Comparison of ENCODE assay signal across 1 cellular context in the genomic region with DNA sequence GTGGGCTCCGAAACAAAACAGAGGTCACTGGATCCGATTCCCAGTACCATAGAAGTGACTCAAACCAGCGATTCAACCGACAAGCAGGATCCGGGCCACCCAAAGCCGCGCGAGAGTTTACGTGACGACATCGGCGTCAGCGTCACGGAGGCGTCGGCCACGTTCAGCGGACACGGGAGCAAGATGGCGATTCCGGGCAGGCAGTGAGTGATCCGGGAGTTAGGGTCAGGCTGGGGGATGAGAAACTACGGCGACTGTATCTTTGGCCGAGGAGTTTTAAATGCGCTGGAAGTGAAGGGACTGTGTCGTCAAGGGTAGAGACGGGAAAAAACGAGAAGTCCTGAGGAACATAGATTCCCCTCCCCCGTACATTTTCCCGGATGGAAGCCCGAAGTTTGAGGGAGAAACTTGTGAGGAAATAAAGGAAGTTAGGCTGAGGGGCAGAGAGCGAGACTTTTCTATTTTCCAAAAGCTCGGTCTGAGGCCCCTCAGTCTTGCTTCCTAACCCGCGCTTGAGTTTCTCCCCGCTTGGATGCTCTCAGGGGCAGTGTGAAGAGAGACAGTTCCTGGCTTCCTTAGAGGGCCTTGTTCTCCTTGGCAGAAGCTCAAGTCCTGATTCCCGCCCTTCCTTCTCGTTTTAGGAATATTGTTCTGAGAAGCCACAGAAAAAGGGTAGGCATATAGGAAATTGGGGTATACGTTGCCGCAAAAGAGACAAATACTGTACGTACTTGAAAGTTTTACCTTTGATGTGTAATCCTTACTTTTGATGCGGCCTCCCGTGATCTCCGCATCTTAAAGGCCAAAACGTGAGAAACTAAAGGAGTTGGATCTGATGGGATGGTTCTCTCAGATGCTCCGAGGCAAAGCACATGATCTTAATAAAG.
TF ChIP-seq lines count a peak whose summit lies in the region.

A gene with protein sequence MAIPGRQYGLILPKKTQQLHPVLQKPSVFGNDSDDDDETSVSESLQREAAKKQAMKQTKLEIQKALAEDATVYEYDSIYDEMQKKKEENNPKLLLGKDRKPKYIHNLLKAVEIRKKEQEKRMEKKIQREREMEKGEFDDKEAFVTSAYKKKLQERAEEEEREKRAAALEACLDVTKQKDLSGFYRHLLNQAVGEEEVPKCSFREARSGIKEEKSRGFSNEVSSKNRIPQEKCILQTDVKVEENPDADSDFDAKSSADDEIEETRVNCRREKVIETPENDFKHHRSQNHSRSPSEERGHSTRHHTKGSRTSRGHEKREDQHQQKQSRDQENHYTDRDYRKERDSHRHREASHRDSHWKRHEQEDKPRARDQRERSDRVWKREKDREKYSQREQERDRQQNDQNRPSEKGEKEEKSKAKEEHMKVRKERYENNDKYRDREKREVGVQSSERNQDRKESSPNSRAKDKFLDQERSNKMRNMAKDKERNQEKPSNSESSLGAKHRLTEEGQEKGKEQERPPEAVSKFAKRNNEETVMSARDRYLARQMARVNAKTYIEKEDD (plus strand): TSS at position 156 of the 887 bp plus-strand sequence. CDS start 28 bp downstream, at position 184.

TF ChIP-seq in HepG2, 621 proteins besides CTCF, POLR2A, EP300 and RAD21 (continued from another document and continues in another):
- TF ChIP-seq, protein P1, sequence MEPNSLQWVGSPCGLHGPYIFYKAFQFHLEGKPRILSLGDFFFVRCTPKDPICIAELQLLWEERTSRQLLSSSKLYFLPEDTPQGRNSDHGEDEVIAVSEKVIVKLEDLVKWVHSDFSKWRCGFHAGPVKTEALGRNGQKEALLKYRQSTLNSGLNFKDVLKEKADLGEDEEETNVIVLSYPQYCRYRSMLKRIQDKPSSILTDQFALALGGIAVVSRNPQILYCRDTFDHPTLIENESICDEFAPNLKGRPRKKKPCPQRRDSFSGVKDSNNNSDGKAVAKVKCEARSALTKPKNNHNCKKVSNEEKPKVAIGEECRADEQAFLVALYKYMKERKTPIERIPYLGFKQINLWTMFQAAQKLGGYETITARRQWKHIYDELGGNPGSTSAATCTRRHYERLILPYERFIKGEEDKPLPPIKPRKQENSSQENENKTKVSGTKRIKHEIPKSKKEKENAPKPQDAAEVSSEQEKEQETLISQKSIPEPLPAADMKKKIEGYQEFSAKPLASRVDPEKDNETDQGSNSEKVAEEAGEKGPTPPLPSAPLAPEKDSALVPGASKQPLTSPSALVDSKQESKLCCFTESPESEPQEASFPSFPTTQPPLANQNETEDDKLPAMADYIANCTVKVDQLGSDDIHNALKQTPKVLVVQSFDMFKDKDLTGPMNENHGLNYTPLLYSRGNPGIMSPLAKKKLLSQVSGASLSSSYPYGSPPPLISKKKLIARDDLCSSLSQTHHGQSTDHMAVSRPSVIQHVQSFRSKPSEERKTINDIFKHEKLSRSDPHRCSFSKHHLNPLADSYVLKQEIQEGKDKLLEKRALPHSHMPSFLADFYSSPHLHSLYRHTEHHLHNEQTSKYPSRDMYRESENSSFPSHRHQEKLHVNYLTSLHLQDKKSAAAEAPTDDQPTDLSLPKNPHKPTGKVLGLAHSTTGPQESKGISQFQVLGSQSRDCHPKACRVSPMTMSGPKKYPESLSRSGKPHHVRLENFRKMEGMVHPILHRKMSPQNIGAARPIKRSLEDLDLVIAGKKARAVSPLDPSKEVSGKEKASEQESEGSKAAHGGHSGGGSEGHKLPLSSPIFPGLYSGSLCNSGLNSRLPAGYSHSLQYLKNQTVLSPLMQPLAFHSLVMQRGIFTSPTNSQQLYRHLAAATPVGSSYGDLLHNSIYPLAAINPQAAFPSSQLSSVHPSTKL (CRISPR knock-in tag; IDR thresholded peaks at IDR 0.05) = peak; percentile 38
- TF ChIP-seq, protein P2, sequence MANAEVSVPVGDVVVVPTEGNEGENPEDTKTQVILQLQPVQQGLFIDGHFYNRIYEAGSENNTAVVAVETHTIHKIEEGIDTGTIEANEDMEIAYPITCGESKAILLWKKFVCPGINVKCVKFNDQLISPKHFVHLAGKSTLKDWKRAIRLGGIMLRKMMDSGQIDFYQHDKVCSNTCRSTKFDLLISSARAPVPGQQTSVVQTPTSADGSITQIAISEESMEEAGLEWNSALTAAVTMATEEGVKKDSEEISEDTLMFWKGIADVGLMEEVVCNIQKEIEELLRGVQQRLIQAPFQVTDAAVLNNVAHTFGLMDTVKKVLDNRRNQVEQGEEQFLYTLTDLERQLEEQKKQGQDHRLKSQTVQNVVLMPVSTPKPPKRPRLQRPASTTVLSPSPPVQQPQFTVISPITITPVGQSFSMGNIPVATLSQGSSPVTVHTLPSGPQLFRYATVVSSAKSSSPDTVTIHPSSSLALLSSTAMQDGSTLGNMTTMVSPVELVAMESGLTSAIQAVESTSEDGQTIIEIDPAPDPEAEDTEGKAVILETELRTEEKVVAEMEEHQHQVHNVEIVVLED (CRISPR knock-in tag; IDR thresholded peaks at IDR 0.05; ENCODE audit: borderline replicate concordance) = peak; percentile 98
- TF ChIP-seq GABPB1 (CRISPR knock-in tag; IDR thresholded peaks at IDR 0.05) (peak; percentile 65; the same call in 1 of the 2 replicates), ZNF230 (CRISPR knock-in tag; IDR thresholded peaks at IDR 0.05) (no peak), SKI (IDR thresholded peaks at IDR 0.05; ENCODE audit: partially characterized antibody) (peak; percentile 7), KLF16 (CRISPR knock-in tag; IDR thresholded peaks at IDR 0.05) (peak in 1 of 2 experiments; percentile 70; a peak in 1 of 4 replicates), SRSF4 (IDR thresholded peaks at IDR 0.05; ENCODE audit: low read depth, low read length, poor library complexity, severe bottlenecking) (no peak), TSC22D2 (CRISPR knock-in tag; IDR thresholded peaks at IDR 0.05; ENCODE audit: borderline replicate concordance) (0 out of 2 replicates have a peak, but pooled peaks have one; percentile 39), XRCC5 (optimal IDR thresholded peaks at IDR 0.05; ENCODE audit: low read length) (peak; percentile 53), ZNF10 (CRISPR knock-in tag; IDR thresholded peaks at IDR 0.05; ENCODE audit: borderline replicate concordance, low read depth) (no peak), TMF1 (CRISPR knock-in tag; IDR thresholded peaks at IDR 0.05; ENCODE audit: low read depth) (peak; percentile 65; the same call in 1 of the 2 replicates), ETV5 (CRISPR knock-in tag; IDR thresholded peaks at IDR 0.05; ENCODE audit: borderline replicate concordance) (peak; percentile 2; the same call in 1 of the 2 replicates), ZFY (CRISPR knock-in tag; IDR thresholded peaks at IDR 0.05) (peak; percentile 80), NFYC (CRISPR knock-in tag; IDR thresholded peaks at IDR 0.05) (0 out of 2 replicates have a peak, but pooled peaks have one; percentile 20), RBM22 (optimal IDR thresholded peaks at IDR 0.05; ENCODE audit: low read length) (peak; percentile 46), ZFP36L1 (CRISPR knock-in tag; IDR thresholded peaks at IDR 0.05) (0 out of 2 replicates have a peak, but pooled peaks have one; percentile 18), ZBTB21 (CRISPR knock-in tag; IDR thresholded peaks at IDR 0.05) (peak; percentile 66), ZNF350 (CRISPR knock-in tag; IDR thresholded peaks at IDR 0.05; ENCODE audit: borderline replicate concordance, low read depth) (peak; percentile 38; the same call in 1 of the 2 replicates), BRCA1 (CRISPR knock-in tag; IDR thresholded peaks at IDR 0.05) (no peak), ZNF558 (CRISPR knock-in tag; IDR thresholded peaks at IDR 0.05; ENCODE audit: borderline replicate concordance) (peak; percentile 83), CREB1 (IDR thresholded peaks at IDR 0.05) (peak; percentile 98), CREB1 (CRISPR knock-in tag; IDR thresholded peaks at IDR 0.05) (peak; percentile 95), PHF5A (CRISPR knock-in tag; IDR thresholded peaks at IDR 0.05; ENCODE audit: low read depth, unreplicated experiment) (peak; percentile 90)
- TF ChIP-seq, protein P3, sequence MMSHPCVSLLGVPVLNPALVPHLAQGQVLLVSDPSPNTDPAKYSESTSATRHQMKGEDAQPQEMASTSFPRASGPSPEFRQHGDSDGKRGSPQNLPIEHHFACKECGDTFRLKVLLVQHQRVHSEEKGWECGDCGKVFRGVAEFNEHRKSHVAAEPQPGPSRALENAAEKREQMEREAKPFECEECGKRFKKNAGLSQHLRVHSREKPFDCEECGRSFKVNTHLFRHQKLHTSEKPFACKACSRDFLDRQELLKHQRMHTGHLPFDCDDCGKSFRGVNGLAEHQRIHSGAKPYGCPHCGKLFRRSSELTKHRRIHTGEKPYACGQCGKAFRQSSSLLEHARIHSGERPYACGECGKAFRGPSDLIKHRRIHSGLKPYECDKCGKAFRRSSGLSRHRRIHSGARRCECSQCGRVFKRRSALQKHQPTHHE (CRISPR knock-in tag; IDR thresholded peaks at IDR 0.05; ENCODE audit: borderline replicate concordance) = peak; percentile 86; the same call in 1 of the 2 replicates
- TF ChIP-seq, protein P4, sequence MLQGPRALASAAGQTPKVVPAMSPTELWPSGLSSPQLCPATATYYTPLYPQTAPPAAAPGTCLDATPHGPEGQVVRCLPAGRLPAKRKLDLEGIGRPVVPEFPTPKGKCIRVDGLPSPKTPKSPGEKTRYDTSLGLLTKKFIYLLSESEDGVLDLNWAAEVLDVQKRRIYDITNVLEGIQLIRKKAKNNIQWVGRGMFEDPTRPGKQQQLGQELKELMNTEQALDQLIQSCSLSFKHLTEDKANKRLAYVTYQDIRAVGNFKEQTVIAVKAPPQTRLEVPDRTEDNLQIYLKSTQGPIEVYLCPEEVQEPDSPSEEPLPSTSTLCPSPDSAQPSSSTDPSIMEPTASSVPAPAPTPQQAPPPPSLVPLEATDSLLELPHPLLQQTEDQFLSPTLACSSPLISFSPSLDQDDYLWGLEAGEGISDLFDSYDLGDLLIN (CRISPR knock-in tag; IDR thresholded peaks at IDR 0.05; ENCODE audit: borderline replicate concordance) = no peak
- TF ChIP-seq, protein P5, sequence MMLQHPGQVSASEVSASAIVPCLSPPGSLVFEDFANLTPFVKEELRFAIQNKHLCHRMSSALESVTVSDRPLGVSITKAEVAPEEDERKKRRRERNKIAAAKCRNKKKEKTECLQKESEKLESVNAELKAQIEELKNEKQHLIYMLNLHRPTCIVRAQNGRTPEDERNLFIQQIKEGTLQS (CRISPR knock-in tag; IDR thresholded peaks at IDR 0.05) = 0 out of 2 replicates have a peak, but pooled peaks have one; percentile 23
- TF ChIP-seq, protein P6, sequence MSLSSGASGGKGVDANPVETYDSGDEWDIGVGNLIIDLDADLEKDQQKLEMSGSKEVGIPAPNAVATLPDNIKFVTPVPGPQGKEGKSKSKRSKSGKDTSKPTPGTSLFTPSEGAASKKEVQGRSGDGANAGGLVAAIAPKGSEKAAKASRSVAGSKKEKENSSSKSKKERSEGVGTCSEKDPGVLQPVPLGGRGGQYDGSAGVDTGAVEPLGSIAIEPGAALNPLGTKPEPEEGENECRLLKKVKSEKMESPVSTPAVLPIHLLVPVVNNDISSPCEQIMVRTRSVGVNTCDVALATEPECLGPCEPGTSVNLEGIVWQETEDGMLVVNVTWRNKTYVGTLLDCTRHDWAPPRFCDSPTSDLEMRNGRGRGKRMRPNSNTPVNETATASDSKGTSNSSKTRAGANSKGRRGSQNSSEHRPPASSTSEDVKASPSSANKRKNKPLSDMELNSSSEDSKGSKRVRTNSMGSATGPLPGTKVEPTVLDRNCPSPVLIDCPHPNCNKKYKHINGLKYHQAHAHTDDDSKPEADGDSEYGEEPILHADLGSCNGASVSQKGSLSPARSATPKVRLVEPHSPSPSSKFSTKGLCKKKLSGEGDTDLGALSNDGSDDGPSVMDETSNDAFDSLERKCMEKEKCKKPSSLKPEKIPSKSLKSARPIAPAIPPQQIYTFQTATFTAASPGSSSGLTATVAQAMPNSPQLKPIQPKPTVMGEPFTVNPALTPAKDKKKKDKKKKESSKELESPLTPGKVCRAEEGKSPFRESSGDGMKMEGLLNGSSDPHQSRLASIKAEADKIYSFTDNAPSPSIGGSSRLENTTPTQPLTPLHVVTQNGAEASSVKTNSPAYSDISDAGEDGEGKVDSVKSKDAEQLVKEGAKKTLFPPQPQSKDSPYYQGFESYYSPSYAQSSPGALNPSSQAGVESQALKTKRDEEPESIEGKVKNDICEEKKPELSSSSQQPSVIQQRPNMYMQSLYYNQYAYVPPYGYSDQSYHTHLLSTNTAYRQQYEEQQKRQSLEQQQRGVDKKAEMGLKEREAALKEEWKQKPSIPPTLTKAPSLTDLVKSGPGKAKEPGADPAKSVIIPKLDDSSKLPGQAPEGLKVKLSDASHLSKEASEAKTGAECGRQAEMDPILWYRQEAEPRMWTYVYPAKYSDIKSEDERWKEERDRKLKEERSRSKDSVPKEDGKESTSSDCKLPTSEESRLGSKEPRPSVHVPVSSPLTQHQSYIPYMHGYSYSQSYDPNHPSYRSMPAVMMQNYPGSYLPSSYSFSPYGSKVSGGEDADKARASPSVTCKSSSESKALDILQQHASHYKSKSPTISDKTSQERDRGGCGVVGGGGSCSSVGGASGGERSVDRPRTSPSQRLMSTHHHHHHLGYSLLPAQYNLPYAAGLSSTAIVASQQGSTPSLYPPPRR (CRISPR knock-in tag; IDR thresholded peaks at IDR 0.05; ENCODE audit: borderline replicate concordance) = peak; percentile 42; the same call in 1 of the 2 replicates
- TF ChIP-seq, protein P7, sequence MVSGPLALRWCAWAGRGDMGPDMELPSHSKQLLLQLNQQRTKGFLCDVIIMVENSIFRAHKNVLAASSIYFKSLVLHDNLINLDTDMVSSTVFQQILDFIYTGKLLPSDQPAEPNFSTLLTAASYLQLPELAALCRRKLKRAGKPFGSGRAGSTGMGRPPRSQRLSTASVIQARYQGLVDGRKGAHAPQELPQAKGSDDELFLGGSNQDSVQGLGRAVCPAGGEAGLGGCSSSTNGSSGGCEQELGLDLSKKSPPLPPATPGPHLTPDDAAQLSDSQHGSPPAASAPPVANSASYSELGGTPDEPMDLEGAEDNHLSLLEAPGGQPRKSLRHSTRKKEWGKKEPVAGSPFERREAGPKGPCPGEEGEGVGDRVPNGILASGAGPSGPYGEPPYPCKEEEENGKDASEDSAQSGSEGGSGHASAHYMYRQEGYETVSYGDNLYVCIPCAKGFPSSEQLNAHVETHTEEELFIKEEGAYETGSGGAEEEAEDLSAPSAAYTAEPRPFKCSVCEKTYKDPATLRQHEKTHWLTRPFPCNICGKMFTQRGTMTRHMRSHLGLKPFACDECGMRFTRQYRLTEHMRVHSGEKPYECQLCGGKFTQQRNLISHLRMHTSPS (CRISPR knock-in tag; IDR thresholded peaks at IDR 0.05; ENCODE audit: low read depth) = no peak; the same call in 1 of the 2 replicates
- TF ChIP-seq, protein P8, sequence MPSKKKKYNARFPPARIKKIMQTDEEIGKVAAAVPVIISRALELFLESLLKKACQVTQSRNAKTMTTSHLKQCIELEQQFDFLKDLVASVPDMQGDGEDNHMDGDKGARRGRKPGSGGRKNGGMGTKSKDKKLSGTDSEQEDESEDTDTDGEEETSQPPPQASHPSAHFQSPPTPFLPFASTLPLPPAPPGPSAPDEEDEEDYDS (CRISPR knock-in tag; IDR thresholded peaks at IDR 0.05) = peak; percentile 84
- TF ChIP-seq, protein P9, sequence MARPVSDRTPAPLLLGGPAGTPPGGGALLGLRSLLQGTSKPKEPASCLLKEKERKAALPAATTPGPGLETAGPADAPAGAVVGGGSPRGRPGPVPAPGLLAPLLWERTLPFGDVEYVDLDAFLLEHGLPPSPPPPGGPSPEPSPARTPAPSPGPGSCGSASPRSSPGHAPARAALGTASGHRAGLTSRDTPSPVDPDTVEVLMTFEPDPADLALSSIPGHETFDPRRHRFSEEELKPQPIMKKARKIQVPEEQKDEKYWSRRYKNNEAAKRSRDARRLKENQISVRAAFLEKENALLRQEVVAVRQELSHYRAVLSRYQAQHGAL (CRISPR knock-in tag; IDR thresholded peaks at IDR 0.05; ENCODE audit: not compliant biosample characterization) = no peak
